8 cellular contexts compared by ENCODE assay signal in genomic region chr7:158856883-158857668, GRCh38.
DNase-seq lines count a peak whose midpoint lies in the region; TF ChIP-seq lines count a peak whose summit lies in the region.

No MANE protein-coding gene starts in this region.

- peak overlapping the region; percentile 80 for H3K27ac ChIP-seq in RWPE1

- H3K4me3 ChIP-seq in GM12875 (ENCODE audit: low read depth, low read length) (peak overlapping the region; percentile 96), HFF-Myc (replicated peaks; ENCODE audit: low read depth, low read length) (peak overlapping the region; percentile 75), fibroblast of pulmonary artery (replicated peaks; ENCODE audit: low read depth, low read length) (peak overlapping the region; percentile 83), retinal pigment epithelial cell (ENCODE audit: low read length) (peak overlapping the region; percentile 86)

- CTCF ChIA-PET in RWPE1 (lab: Yijun Ruan, JAX), result no interaction called here

- DNase-seq in HFF-Myc (ENCODE audit: extremely low read depth, low read depth), result no peak
- DNase-seq in RWPE1 (ENCODE audit: low spot score), result no peak
- DNase-seq in fibroblast of pulmonary artery (ENCODE audit: low read depth), result no peak
- no peak for DNase-seq in retinal pigment epithelial cell (ENCODE audit: low read depth)
- no peak for DNase-seq in amygdala (lab: John Stamatoyannopoulos, UW)
- no peak for DNase-seq in activated CD4-positive, alpha-beta T cell treated with anti-CD3 and anti-CD28 coated beads for 48 hours
- no peak for DNase-seq in activated CD4-positive, CD25-positive, alpha-beta regulatory T cell treated with anti-CD3 and anti-CD28 coated beads, Interleukin-2, amount 50 U/mL, for 72 hours

- no peak for TF ChIP-seq CTCF in GM12875 (IDR thresholded peaks at IDR 0.05; ENCODE audit: borderline replicate concordance, insufficient read depth, low read depth, low read length)
- no peak for TF ChIP-seq CTCF in HFF-Myc (IDR thresholded peaks at IDR 0.05; ENCODE audit: low read depth, low read length, missing control alignments)
- no peak for TF ChIP-seq CTCF in RWPE1 (conservative IDR thresholded peaks at IDR 0.05; ENCODE audit: low read depth)
- no peak for TF ChIP-seq CTCF in fibroblast of pulmonary artery (IDR thresholded peaks at IDR 0.05; ENCODE audit: low read length, missing control alignments)
- no peak for TF ChIP-seq CTCF in retinal pigment epithelial cell (conservative IDR thresholded peaks at IDR 0.05; ENCODE audit: low read depth, low read length)

- POLR2A ChIA-PET in RWPE1 (lab: Yijun Ruan, JAX; ENCODE audit: low non-redundant PET), result no interaction called here
